ENCODE assay signal across 23 cellular contexts in genomic region chr7:76086070-76086469, GRCh38. TPM values are rescaled to one million over a fixed set of nuclear protein-coding genes. Genes with fewer than 3 reads are reported as not detected.
DNase-seq lines count a peak whose midpoint lies in the region; ATAC-seq and TF ChIP-seq lines count a peak whose summit lies in the region.
"Had no signal": no experiment of that assay in that cellular context is flagged by ENCODE, and none has a peak within 500 bp of the region (broad histone marks: within the 10 kb centered on the region; RNA-seq: fewer than 3 reads in every experiment).

No MANE protein-coding gene starts in this region.

- H3K27ac ChIP-seq in ACC112 (ENCODE audit: low read depth, low read length) (peak overlapping the region; percentile 86), SJSA1 (peak overlapping the region; percentile 90; the same call in 1 of the 2 replicates), psoas muscle (no peak overlapping the region)
- H3K27ac ChIP-seq: body of pancreas, KMS-11, thoracic aorta had no signal

- no peaks in the 10 kb centered on the region for H3K36me3 ChIP-seq in ACC112 (ENCODE audit: insufficient read depth, low read length)
- no peaks in the 10 kb centered on the region for H3K36me3 ChIP-seq in SJSA1
- H3K36me3 ChIP-seq in psoas muscle (ENCODE audit: insufficient read depth in 1 of 2, low read depth in 1 of 2), result no peaks in the 10 kb centered on the region
- H3K36me3 ChIP-seq: thoracic aorta had no signal

- intact Hi-C loops in psoas muscle (cut with DNase I) (no loop called here), posterior vena cava (cut with DNase I) (loop anchor here in 1 of 2 donors (2.0 kb wide), 1 partner anchor 41 kb away; no protein-coding TSS in a partner anchor)

- H3K9me3 ChIP-seq in SJSA1 (replicated peaks) (no peaks in the 10 kb centered on the region), psoas muscle (no peaks in the 10 kb centered on the region)
- H3K9me3 ChIP-seq: body of pancreas, thoracic aorta had no signal

- ATAC-seq in psoas muscle, result no peak
- ATAC-seq: body of pancreas; right cardiac atrium; stimulated activated effector memory CD8-positive, alpha-beta T cell treated with anti-CD3 and anti-CD28 coated beads, Interleukin-12 subunit alpha, Interleukin-12 subunit beta, amount 100 ng/mL, for 72 hours had no signal

- peaks cover 50% of the 10 kb centered on the region for H3K4me1 ChIP-seq in ACC112 (ENCODE audit: control insufficient read depth, insufficient read depth, low read length, unreplicated experiment)
- H3K4me1 ChIP-seq in SJSA1 (replicated peaks), result peaks cover 36% of the 10 kb centered on the region
- H3K4me1 ChIP-seq in psoas muscle, result no peaks in the 10 kb centered on the region
- H3K4me1 ChIP-seq: body of pancreas had no signal

- 82 to 90% (median 88%) methylated on average over 4 of the region's 4 CpGs for WGBS in psoas muscle, 3 donors

- TF ChIP-seq CTCF in fibroblast of mammary gland (conservative IDR thresholded peaks at IDR 0.05; ENCODE audit: control insufficient read depth, insufficient read depth, low read depth, low read length), result no peak
- TF ChIP-seq CTCF in psoas muscle (IDR thresholded peaks at IDR 0.05), result no peak

- H2AFZ ChIP-seq in ACC112 (ENCODE audit: low read length, unreplicated experiment), result no peak overlapping the region

- no peaks in the 10 kb centered on the region for H3K79me2 ChIP-seq in ACC112 (ENCODE audit: control insufficient read depth, insufficient read depth, low read length, unreplicated experiment)

- H3K4me3 ChIP-seq in ACC112 (ENCODE audit: low read depth, low read length) (peak overlapping the region; percentile 50; the same call in 1 of the 2 replicates), SJSA1 (no peak overlapping the region), fibroblast of mammary gland (ENCODE audit: control insufficient read depth, low read depth, low read length) (no peak overlapping the region), psoas muscle (no peak overlapping the region)
- H3K4me3 ChIP-seq: body of pancreas, thoracic aorta had no signal

- DNase-seq in HT1080 (ENCODE audit: low read depth) (peak; percentile 81), SJSA1 (ENCODE audit: low read depth in 1 of 2, low spot score in 2 of 2) (no peak), fibroblast of mammary gland (ENCODE audit: low read depth) (peak; percentile 72), psoas muscle (no peak), posterior vena cava (ENCODE audit: low spot score) (no peak), cortex of kidney (lab: John Stamatoyannopoulos, UW) (no peak)
- DNase-seq in stimulated activated CD4-positive, alpha-beta T cell treated with anti-CD3 and anti-CD28 coated beads, Interleukin-12 subunit alpha, Interleukin-12 subunit beta, amount 100 ng/mL, for 4 hours, result no peak
- DNase-seq: ACHN; activated naive CD8-positive, alpha-beta T cell treated with anti-CD3 and anti-CD28 coated beads, Interleukin-2, amount 10 ng/mL, durations not matched to agents 7 days and 5 days; body of pancreas; C1 segment of cervical spinal cord; foreskin melanocyte; GDM1; hypothalamus; kidney; NCI-H1092; NCI-H2081; NCI-H510A; right cardiac atrium had no signal

- no peaks in the 10 kb centered on the region for H3K27me3 ChIP-seq in ACC112 (ENCODE audit: insufficient read depth, low read length)
- H3K27me3 ChIP-seq in SJSA1 (replicated peaks), result no peaks in the 10 kb centered on the region
- no peaks in the 10 kb centered on the region for H3K27me3 ChIP-seq in psoas muscle (ENCODE audit: insufficient read depth in 3 of 3, low read length in 2 of 3)
- H3K27me3 ChIP-seq: body of pancreas had no signal

RNA-seq across cellular contexts. Expression of gene MDH2, which starts 38.2 kb away (rescaled TPM):
- total RNA-seq in HT1080 (2014; rRNA removed; shearing (Covaris generic)), result 236 and 349 TPM in 2 replicates
- 227 and 244 TPM in 2 replicates for polyA plus RNA-seq in HT1080 (2015; cell fraction: cytosol; rRNA removed)
- polyA plus RNA-seq in HT1080 (2015; cell fraction: nucleus; rRNA removed), result 170 and 192 TPM in 2 replicates
- 69.9 and 72.2 TPM in 2 replicates for total RNA-seq in SJSA1 (2014; rRNA removed; shearing (Covaris generic))
- 100 to 1,000 TPM; 483 to 621 (median 527) TPM for total RNA-seq in psoas muscle
- polyA plus RNA-seq in psoas muscle, result 100 to 1,000 TPM; 385 to 453 (median 396) TPM
- total RNA-seq in posterior vena cava, result 10 to 100 TPM; 94.5 to 94.9 TPM

RNA-seq across cellular contexts. Expression of gene STYXL1, which starts 38.3 kb away (rescaled TPM):
- total RNA-seq in HT1080 (2014; rRNA removed; shearing (Covaris generic)), result 51.9 and 53.8 TPM in 2 replicates
- 64.6 and 68.9 TPM in 2 replicates for polyA plus RNA-seq in HT1080 (2015; cell fraction: cytosol; rRNA removed)
- polyA plus RNA-seq in HT1080 (2015; cell fraction: nucleus; rRNA removed), result 67.6 and 71.4 TPM in 2 replicates
- 78.4 and 123 TPM in 2 replicates for total RNA-seq in SJSA1 (2014; rRNA removed; shearing (Covaris generic))
- total RNA-seq in psoas muscle (10 to 100 TPM in 3 of 4 donors, 1 to 10 TPM in 1; 6.6 to 42.3 (median 14.1) TPM), posterior vena cava (10 to 100 TPM in 1 of 2 donors, 1 to 10 TPM in 1; 4.8 to 22.6 TPM)
- polyA plus RNA-seq in psoas muscle, result 10 to 100 TPM in 2 of 3 donors, 1 to 10 TPM in 1; 9.5 to 67.5 (median 39.9) TPM

Comparison
In these comparisons a context has a peak if more than half of its experiments do, and no peak if none do; other contexts are left out.
1. DNase-seq: peak in HT1080 (single experiment) and fibroblast of mammary gland (single experiment); none in SJSA1 (0 of 2), stimulated activated CD4-positive, alpha-beta T cell treated with anti-CD3 and anti-CD28 coated beads, Interleukin-12 subunit alpha, Interleukin-12 subunit beta, amount 100 ng/mL, for 4 hours (single experiment), psoas muscle (0 of 2), posterior vena cava (single experiment) and cortex of kidney (single experiment).